Comparison of ENCODE assay signal across 8 cellular contexts in the genomic region with DNA sequence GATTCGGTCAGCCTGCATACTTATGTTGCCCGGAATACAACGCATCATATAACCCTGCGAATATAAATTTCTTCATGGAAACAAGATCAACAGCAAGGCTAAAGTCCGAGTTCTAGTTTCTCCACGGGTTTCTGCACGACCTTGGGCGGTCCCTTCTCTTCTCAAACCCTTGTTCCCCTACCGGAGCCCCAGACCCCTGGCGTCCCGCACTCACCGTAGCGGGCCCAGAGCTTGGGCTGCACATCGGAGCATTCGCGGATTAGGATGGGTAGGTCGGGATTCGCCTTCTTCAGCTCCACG. TPM values are rescaled to one million over a fixed set of nuclear protein-coding genes. Genes with fewer than 3 reads are reported as not detected.
DNase-seq lines count a peak whose midpoint lies in the region; ATAC-seq and TF ChIP-seq lines count a peak whose summit lies in the region.

No MANE protein-coding gene starts in this region.

- no peak for TF ChIP-seq POLR2A in sigmoid colon (IDR thresholded peaks at IDR 0.05)

- ATAC-seq in GM21526 (IDR thresholded peaks at IDR 0.05; ENCODE audit: low FRiP score, unreplicated experiment) (peak; percentile 9), HG03460 (IDR thresholded peaks at IDR 0.05; ENCODE audit: unreplicated experiment) (no peak), HG02642 (IDR thresholded peaks at IDR 0.05; ENCODE audit: poor library complexity, unreplicated experiment) (no peak), GM19395 (IDR thresholded peaks at IDR 0.05; ENCODE audit: unreplicated experiment) (no peak)

- H3K27me3 ChIP-seq in SJCRH30, result no peaks in the 10 kb centered on the region
- no peaks in the 10 kb centered on the region for H3K27me3 ChIP-seq in sigmoid colon

- peak overlapping the region; percentile 15; the same call in 1 of the 2 replicates for H3K27ac ChIP-seq in SJCRH30
- H3K27ac ChIP-seq in sigmoid colon, result peak overlapping the region; percentile 83 to 90 (median 86)

- intact Hi-C loops in sigmoid colon (cut with DNase I), result loop anchor here (1.0 to 10.0 kb wide), 4 partner anchors 45 to 272 kb away; partner anchors contain the start of genes ANKHD1, EIF4EBP3, HARS1 and HARS2

- TF ChIP-seq CTCF in fibroblast of mammary gland (conservative IDR thresholded peaks at IDR 0.05; ENCODE audit: control insufficient read depth, insufficient read depth, low read depth, low read length) (no peak), sigmoid colon (IDR thresholded peaks at IDR 0.05) (no peak)

- peaks cover 5% of the 10 kb centered on the region; the same call in 1 of the 2 replicates for H3K4me1 ChIP-seq in SJCRH30
- H3K4me1 ChIP-seq in sigmoid colon, result peaks cover 0 to 38% (median 28%) of the 10 kb centered on the region in 4 donors

- H3K4me3 ChIP-seq in SJCRH30 (peak overlapping the region; percentile 72), fibroblast of mammary gland (ENCODE audit: control insufficient read depth, low read depth, low read length) (peak overlapping the region; percentile 95), sigmoid colon (peak overlapping the region; percentile 79 to 98 (median 85))

- no peak for DNase-seq in SJCRH30
- no peak for DNase-seq in fibroblast of mammary gland (ENCODE audit: low read depth)
- no peak for DNase-seq in sigmoid colon
- no peak for DNase-seq in NCI-H345 (lab: John Stamatoyannopoulos, UW)

- 1% methylated on average over 19 of the region's 19 CpGs for WGBS in sigmoid colon, 2 donors

- no peak for TF ChIP-seq EP300 in sigmoid colon (IDR thresholded peaks at IDR 0.05)

- H3K9me3 ChIP-seq in SJCRH30 (replicated peaks) (no peaks in the 10 kb centered on the region), sigmoid colon (no peaks in the 10 kb centered on the region)

- H3K36me3 ChIP-seq in SJCRH30 (peaks cover 30% of the 10 kb centered on the region), sigmoid colon (peaks cover 5 to 78% (median 38%) of the 10 kb centered on the region in 4 donors)

RNA-seq across cellular contexts. Expression of gene NDUFA2, which starts 0.4 kb away (rescaled TPM):
- total RNA-seq in SJCRH30 (2014; rRNA removed; shearing (Covaris generic)), result 86.0 and 106 TPM in 2 replicates
- total RNA-seq in sigmoid colon, result 10 to 100 TPM; 48.7 to 90.3 (median 73.6) TPM
- polyA plus RNA-seq in sigmoid colon, result 100 to 1,000 TPM; 189 to 360 (median 314) TPM

RNA-seq across cellular contexts. Expression of gene IK, which starts 0.6 kb away (rescaled TPM):
- total RNA-seq in SJCRH30 (2014; rRNA removed; shearing (Covaris generic)), result 94.5 and 100 TPM in 2 replicates
- 100 to 1,000 TPM; 120 to 146 (median 136) TPM for total RNA-seq in sigmoid colon
- polyA plus RNA-seq in sigmoid colon, result 10 to 100 TPM; 70.3 to 79.4 (median 73.5) TPM

RNA-seq across cellular contexts. Expression of gene TMCO6, which starts 7.7 kb away (rescaled TPM):
- total RNA-seq in SJCRH30 (2014; rRNA removed; shearing (Covaris generic)), result 11.1 and 11.3 TPM in 2 replicates
- 10 to 100 TPM; 27.3 to 40.2 (median 35.6) TPM for total RNA-seq in sigmoid colon
- 10 to 100 TPM in 1 of 3 donors, 1 to 10 TPM in 2; 3.9 to 30.5 (median 5.4) TPM for polyA plus RNA-seq in sigmoid colon

RNA-seq across cellular contexts. Expression of gene CD14, which starts 14.0 kb away (rescaled TPM):
- 0.18 and 0.38 TPM in 2 replicates for total RNA-seq in SJCRH30 (2014; rRNA removed; shearing (Covaris generic))
- total RNA-seq in sigmoid colon, result 10 to 100 TPM; 20.8 to 96.9 (median 72.0) TPM
- polyA plus RNA-seq in sigmoid colon, result 100 to 1,000 TPM in 1 of 3 donors, 10 to 100 TPM in 2; 42.7 to 178 (median 52.3) TPM

RNA-seq across cellular contexts. Expression of gene WDR55, which starts 17.7 kb away (rescaled TPM):
- total RNA-seq in SJCRH30 (2014; rRNA removed; shearing (Covaris generic)), result 15.5 and 17.9 TPM in 2 replicates
- total RNA-seq in sigmoid colon, result 10 to 100 TPM; 13.2 to 18.0 (median 15.1) TPM
- polyA plus RNA-seq in sigmoid colon, result 10 to 100 TPM; 19.2 to 35.0 (median 29.8) TPM
